Comparison of ENCODE assay signal across 8 cellular contexts in the genomic region with DNA sequence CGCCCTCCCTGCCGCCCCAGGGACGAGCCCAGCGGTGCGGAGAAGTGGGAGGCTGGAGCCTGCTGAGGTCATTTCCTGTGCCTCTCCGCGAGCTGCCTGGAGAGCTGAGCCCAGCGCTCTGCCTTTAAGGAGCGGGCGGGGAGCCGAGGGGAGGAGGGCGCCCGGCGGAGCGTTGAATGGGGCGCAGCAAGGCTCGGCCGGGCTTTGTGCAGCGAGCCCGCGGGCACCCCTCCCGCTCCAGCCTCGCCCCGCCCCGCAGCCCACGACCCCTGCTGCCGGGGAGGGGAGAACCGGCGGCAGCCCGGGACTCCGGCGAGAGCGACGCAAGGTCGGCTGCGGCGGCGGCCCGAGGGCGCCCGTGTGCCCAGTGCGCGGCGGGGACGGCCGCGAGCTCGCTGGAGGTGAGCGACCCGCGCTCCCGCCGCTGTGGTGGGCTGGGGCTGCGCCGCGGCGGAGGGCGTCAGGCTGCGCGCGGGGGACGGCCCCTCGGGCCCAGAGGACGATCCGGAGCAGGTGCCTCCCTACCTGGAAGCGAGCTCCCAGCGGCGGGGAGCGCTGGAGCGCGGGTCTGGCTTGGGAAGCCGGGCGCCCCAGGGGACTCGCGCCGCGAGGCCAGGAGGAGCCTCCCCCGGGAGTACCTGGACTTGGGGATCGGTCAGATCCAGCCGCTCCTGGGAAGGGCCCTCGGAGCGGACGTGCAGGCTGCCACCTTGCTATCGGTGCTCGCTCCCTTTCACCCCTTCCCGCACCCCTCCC. TPM values are rescaled to one million over a fixed set of nuclear protein-coding genes. Genes with fewer than 3 reads are reported as not detected.
DNase-seq lines count a peak whose midpoint lies in the region; ATAC-seq, FAIRE-seq and TF ChIP-seq lines count a peak whose summit lies in the region.

Gene PLEKHH1, plus strand, starts transcription at position 293 of the 756 bp plus-strand sequence. CDS start 8,578 bp downstream, outside the sequence.

- H3K4me3 Mint-ChIP-seq in HFFc6 = peak within 1 kb of the TSS; percentile 75

- ATAC-seq in HG03025 (IDR thresholded peaks at IDR 0.05; ENCODE audit: low FRiP score, unreplicated experiment) = no peak

- H3K4me3 ChIP-seq in dorsolateral prefrontal cortex (peak within 1 kb of the TSS; percentile 69 to 96 (median 86)), liver (ENCODE audit: low read depth in 1 of 3, low read length in 3 of 3) (peak within 1 kb of the TSS; percentile 63 to 83 (median 67))

- no peak for FAIRE-seq in D721Med (lab: Jason Lieb, UNC)

- no peaks in the 10 kb centered on the region for H3K4me1 Mint-ChIP-seq in HFFc6 (ENCODE audit: low read depth)

- H3K27me3 ChIP-seq in dorsolateral prefrontal cortex = no peaks in the 10 kb centered on the region
- H3K27me3 ChIP-seq in liver (ENCODE audit: control insufficient read depth in 4 of 4, insufficient read depth in 4 of 4, low read length in 3 of 4) = no peaks in the 10 kb centered on the region

- no peak within 1 kb of the TSS for H3K27ac Mint-ChIP-seq in HFFc6

- TF ChIP-seq RAD21 in liver (IDR thresholded peaks at IDR 0.05) = no peak

- no peaks in the 10 kb centered on the region for H3K36me3 Mint-ChIP-seq in HFFc6 (ENCODE audit: low read depth)

- H3K4me1 ChIP-seq in liver (ENCODE audit: control insufficient read depth in 4 of 4, insufficient read depth in 4 of 4, low read length in 3 of 4) = peaks cover 0 to 12% (median 2%) of the 10 kb centered on the region in 4 donors

- TF ChIP-seq CTCF in D721Med (IDR thresholded peaks at IDR 0.05; ENCODE audit: insufficient read depth, missing control alignments) = no peak
- no peak for TF ChIP-seq CTCF in HFFc6 (IDR thresholded peaks at IDR 0.05)
- TF ChIP-seq CTCF in dorsolateral prefrontal cortex (IDR thresholded peaks at IDR 0.05 in 54 of 56, conservative IDR thresholded peaks at IDR 0.05 in 2 of 56; ENCODE audit: low read depth in 1 of 56, partially characterized antibody in 56 of 56) = peak in 30 of 56 donors; percentile 3 to 54 (median 22)
- TF ChIP-seq CTCF in liver (IDR thresholded peaks at IDR 0.05; ENCODE audit: low read depth, low read length, missing input control) = no peak

- no peaks in the 10 kb centered on the region for H3K9me3 ChIP-seq in liver (ENCODE audit: control insufficient read depth in 4 of 4, low read length in 3 of 4)

- 1% methylated on average over 86 of the region's 86 CpGs for whole genome bisulfite sequencing in liver

- peaks cover 26% of the 10 kb centered on the region for H3K27me3 Mint-ChIP-seq in HFFc6 (ENCODE audit: insufficient read depth)

- H3K9me3 Mint-ChIP-seq in HFFc6 = no peaks in the 10 kb centered on the region

- intact Hi-C loops in dorsolateral prefrontal cortex (cut with DNase I) = no loop called here

- peak within 1 kb of the TSS; percentile 87 to 100 (median 98) for H3K27ac ChIP-seq in dorsolateral prefrontal cortex
- peak within 1 kb of the TSS; percentile 20 to 33 for H3K27ac ChIP-seq in liver (ENCODE audit: low read depth in 1 of 2, low read length in 2 of 2)

- H3K9ac ChIP-seq in liver (ENCODE audit: low read depth in 1 of 2, low read length in 2 of 2) = peak within 1 kb of the TSS in 1 of 2 donors; percentile 66

- no peaks in the 10 kb centered on the region for H3K36me3 ChIP-seq in liver (ENCODE audit: control insufficient read depth in 4 of 4, insufficient read depth in 3 of 4, low read depth in 1 of 4, low read length in 3 of 4)

- DNase-seq in D721Med (ENCODE audit: insufficient read length, low spot score) = peak; percentile 77
- DNase-seq in HFFc6 = peak; percentile 46
- DNase-seq in NCI-H2171 (lab: John Stamatoyannopoulos, UW) = peak; percentile 75
- peak; percentile 38 for DNase-seq in activated CD4-positive, alpha-beta T cell treated with anti-CD3 and anti-CD28 coated beads, Interleukin-2, amount 50 U/mL, for 1 hour
- DNase-seq in dorsolateral prefrontal cortex = peak; percentile 79 to 93 (median 90)
- peak; percentile 70 for DNase-seq in stimulated activated CD4-positive, alpha-beta T cell treated with anti-CD3 and anti-CD28 coated beads, Interleukin-4, amount 100 ng/mL, for 24 hours

TF ChIP-seq in liver, 16 proteins besides CTCF, POLR2A, EP300 and RAD21:
- TF ChIP-seq GABPA (IDR thresholded peaks at IDR 0.05 in 1 of 2, conservative IDR thresholded peaks at IDR 0.05 in 1 of 2) = peak in 1 of 2 donors; percentile 51
- TF ChIP-seq YY1 (IDR thresholded peaks at IDR 0.05) = no peak

RNA-seq across cellular contexts. Expression of gene PLEKHH1, which starts in this region (rescaled TPM):
- total RNA-seq in HFFc6 (2021; fragmentation: NEBNext Ultra II Directional; extraction: Animal tissue kit (Norgen Biotek cat#: 25700)) = under 1 TPM; 0.10 to 0.28 (median 0.19) TPM
- total RNA-seq in dorsolateral prefrontal cortex = 100 to 1,000 TPM in 105 of 120 experiments, 10 to 100 TPM in 15; 42.5 to 965 (median 248) TPM
- total RNA-seq in liver = 1 to 10 TPM; 1.3 to 2.4 TPM
- under 1 TPM; 0.46 to 0.53 TPM for polyA plus RNA-seq in liver

Comparison
In these comparisons a context has a peak if more than half of its experiments do, and no peak if none do; other contexts are left out.
1. RNA of gene PLEKHH1 (total RNA-seq): 42.5 to 965 TPM in dorsolateral prefrontal cortex; 1.3 to 2.4 TPM in liver and 0.10 to 0.28 TPM in HFFc6; every median in the first group is over 10 times any median in the second.
2. Peak in DNase-seq in HFFc6; RNA of the gene not detected or under 1 TPM.
3. DNase-seq: peak in every context shown above with its lines; median percentile 90 in dorsolateral prefrontal cortex; 77 in D721Med; 75 in NCI-H2171; 70 in stimulated activated CD4-positive, alpha-beta T cell treated with anti-CD3 and anti-CD28 coated beads, Interleukin-4, amount 100 ng/mL, for 24 hours; 46 in HFFc6; 38 in activated CD4-positive, alpha-beta T cell treated with anti-CD3 and anti-CD28 coated beads, Interleukin-2, amount 50 U/mL, for 1 hour.
4. CTCF ChIP-seq: peak in dorsolateral prefrontal cortex (30 of 56); none in D721Med (single experiment), HFFc6 (single experiment) and liver (single experiment).